Comparison of ENCODE assay signal across 8 cellular contexts in genomic region chr10:25758041-25758457, GRCh38.
DNase-seq lines count a peak whose midpoint lies in the region; ATAC-seq and TF ChIP-seq lines count a peak whose summit lies in the region.

No MANE protein-coding gene starts in this region.

- no peak overlapping the region for H3K27ac ChIP-seq in Panc1 (ENCODE audit: low read length)
- no peak overlapping the region for H3K27ac ChIP-seq in hepatocyte

- no peaks in the 10 kb centered on the region for H3K79me2 ChIP-seq in hepatocyte

- H3K9me3 ChIP-seq in Panc1 (ENCODE audit: control insufficient read depth, insufficient read depth, low read depth, low read length) (no peaks in the 10 kb centered on the region), hepatocyte (ENCODE audit: low read depth) (no peaks in the 10 kb centered on the region)

- no peak overlapping the region for H3K4me2 ChIP-seq in hepatocyte

- no peaks in the 10 kb centered on the region for H4K20me1 ChIP-seq in hepatocyte (ENCODE audit: insufficient read depth, poor library complexity, severe bottlenecking)

- CTCF ChIA-PET in Panc1 (lab: Charles Lee): no interaction called here

- POLR2A ChIA-PET in Panc1 (lab: Charles Lee): no interaction called here

- intact Hi-C loops in Panc1 (cut with micrococcal nuclease; ENCODE audit: unreplicated experiment): loop anchor here (10.0 kb wide), 1 partner anchor 117 kb away; no protein-coding TSS in a partner anchor

- no peaks in the 10 kb centered on the region for H3K9me2 ChIP-seq in hepatocyte (replicated peaks; ENCODE audit: insufficient read depth)

- no peaks in the 10 kb centered on the region for H3K36me3 ChIP-seq in Panc1 (ENCODE audit: control insufficient read depth, insufficient read depth, low read length)
- no peaks in the 10 kb centered on the region for H3K36me3 ChIP-seq in hepatocyte (replicated peaks; ENCODE audit: insufficient read depth, low read depth)

- H3K4me3 ChIP-seq in GM12865 (ENCODE audit: low read depth, low read length) (no peak overlapping the region), LNCaP clone FGC (ENCODE audit: low read depth, low read length) (no peak overlapping the region), Panc1 (ENCODE audit: low read depth in 2 of 2, low read length in 2 of 2) (no peak overlapping the region), hepatocyte (no peak overlapping the region)

- ATAC-seq in Panc1 (no peak), HG02759 (IDR thresholded peaks at IDR 0.05; ENCODE audit: unreplicated experiment) (no peak), HG02852 (IDR thresholded peaks at IDR 0.05; ENCODE audit: unreplicated experiment) (no peak)

- no peaks in the 10 kb centered on the region for H3K4me1 ChIP-seq in Panc1 (ENCODE audit: control insufficient read depth, insufficient read depth, low read length)
- peaks cover 6% of the 10 kb centered on the region for H3K4me1 ChIP-seq in hepatocyte (ENCODE audit: insufficient read depth)

- H3K27me3 ChIP-seq in Panc1 (ENCODE audit: control insufficient read depth, insufficient read depth, low read length) (no peaks in the 10 kb centered on the region), hepatocyte (no peaks in the 10 kb centered on the region)

- DNase-seq in GM12865 (ENCODE audit: low read depth) (peak; percentile 21), LNCaP clone FGC (ENCODE audit: low read depth) (peak; percentile 13), Panc1 (ENCODE audit: low read depth, low spot score) (no peak), hepatocyte (ENCODE audit: low spot score) (peak; percentile 71), HuH-7.5 (ENCODE audit: low spot score) (no peak)
- no peak for DNase-seq in NK-92 treated with Interleukin-12 subunit alpha and Interleukin-12 subunit beta, amount 100 ng/mL, for 24 hours (lab: John Stamatoyannopoulos, UW)

- BruUV-seq in Panc1 (replicated peaks; lab: Mats Ljungman, UMichigan): no TSS peak

- peak overlapping the region; percentile 7 for H2AFZ ChIP-seq in hepatocyte

- TF ChIP-seq CTCF in GM12865 (IDR thresholded peaks at IDR 0.05; ENCODE audit: insufficient read depth, low read depth, low read length, missing control alignments) (peak; percentile 43), LNCaP clone FGC (IDR thresholded peaks at IDR 0.05; ENCODE audit: control insufficient read depth, extremely low read depth, insufficient read depth) (peak; percentile 80), Panc1 (IDR thresholded peaks at IDR 0.05) (peak; percentile 51; the same call in 1 of the 2 replicates), hepatocyte (IDR thresholded peaks at IDR 0.05; ENCODE audit: poor library complexity) (peak; percentile 77)

- in situ Hi-C loops in Panc1 (cut with HindIII; ENCODE audit: low pct_unique_long_range_greater_than_20kb, low sequenced_read_pairs): no loop called here

Comparison
In these comparisons a context has a peak if more than half of its experiments do, and no peak if none do; other contexts are left out.
1. DNase-seq: peak in GM12865 (single experiment), LNCaP clone FGC (single experiment) and hepatocyte (single experiment); none in Panc1 (single experiment), NK-92 treated with Interleukin-12 subunit alpha and Interleukin-12 subunit beta, amount 100 ng/mL, for 24 hours (single experiment) and HuH-7.5 (single experiment).
2. Peak in every context shown above with its lines, with median percentiles within 50 percentile points of each other: CTCF ChIP-seq.